Comparison of ENCODE assay signal across 23 cellular contexts in genomic region chr2:154133823-154134222, GRCh38.
DNase-seq lines count a peak whose midpoint lies in the region; ATAC-seq and TF ChIP-seq lines count a peak whose summit lies in the region.
"Had no signal": no experiment of that assay in that cellular context is flagged by ENCODE, and none has a peak within 500 bp of the region (broad histone marks: within the 10 kb centered on the region; RNA-seq: fewer than 3 reads in every experiment).

No MANE protein-coding gene starts in this region.

- no peaks in the 10 kb centered on the region for H3K9me3 ChIP-seq in osteoblast (ENCODE audit: low read depth, low read length)
- H3K9me3 ChIP-seq: heart right ventricle, Peyer's patch, SK-N-SH, vagina had no signal

- no peaks in the 10 kb centered on the region for H3K4me1 ChIP-seq in osteoblast (ENCODE audit: insufficient read depth, low read length)
- H3K4me1 ChIP-seq: heart right ventricle, Peyer's patch, vagina had no signal

- peak; percentile 23 for DNase-seq in Ammon's horn (ENCODE audit: low spot score)
- DNase-seq in LHCN-M2 (ENCODE audit: low read depth): peak; percentile 84
- DNase-seq in cardiac fibroblast (ENCODE audit: low read depth in 2 of 2): peak; percentile 55 to 87
- DNase-seq in osteoblast (ENCODE audit: insufficient read length, low spot score, missing footprints): no peak
- no peak for DNase-seq in DMS 273 (lab: John Stamatoyannopoulos, UW; ENCODE audit: unreplicated experiment)
- DNase-seq: activated CD4-positive, alpha-beta T cell treated with anti-CD3 and anti-CD28 coated beads, Interleukin-2, amount 50 U/mL, for 48 hours; activated effector memory CD4-positive, alpha-beta T cell treated with Interleukin-2 at 50 U/mL for 16 hours; activated naive CD8-positive, alpha-beta T cell treated with anti-CD3 and anti-CD28 coated beads, Interleukin-2, amount 10 ng/mL, durations not matched to agents 7 days and 5 days; DND-41; endodermal cell; GOT3; heart right ventricle; NCI-H146; NCI-H524; NK-92 treated with Interleukin-12 subunit alpha and Interleukin-12 subunit beta, amount 100 ng/mL, for 24 hours; Peyer's patch; SK-N-SH had no signal

- H3K27me3 ChIP-seq in osteoblast (ENCODE audit: insufficient read depth, low read length): no peaks in the 10 kb centered on the region
- H3K27me3 ChIP-seq: heart right ventricle, Peyer's patch, vagina had no signal

- ATAC-seq in GM18907 (IDR thresholded peaks at IDR 0.05; ENCODE audit: unreplicated experiment) (no peak), HG03354 (IDR thresholded peaks at IDR 0.05; ENCODE audit: poor library complexity, severe bottlenecking, unreplicated experiment) (no peak)
- ATAC-seq: left lobe of liver, WTC11 had no signal

- H3K36me3 ChIP-seq in osteoblast (ENCODE audit: insufficient read depth, low read length): no peaks in the 10 kb centered on the region
- H3K36me3 ChIP-seq: heart right ventricle, Peyer's patch, vagina had no signal

- H3K4me3 ChIP-seq in cardiac fibroblast (replicated peaks in 1 of 2; ENCODE audit: low read depth in 2 of 2, low read length in 2 of 2) (no peak overlapping the region), osteoblast (ENCODE audit: insufficient read depth, low read length) (no peak overlapping the region)
- H3K4me3 ChIP-seq: coronary artery, heart right ventricle, Peyer's patch, vagina had no signal

- TF ChIP-seq CTCF in cardiac fibroblast (IDR thresholded peaks at IDR 0.05; ENCODE audit: low read depth, low read length): no peak
- no peak for TF ChIP-seq CTCF in osteoblast (IDR thresholded peaks at IDR 0.05; ENCODE audit: extremely low read depth, low read depth, low read length)

- no peaks in the 10 kb centered on the region for H3K79me2 ChIP-seq in osteoblast (ENCODE audit: insufficient read depth, low read length)

- no peak overlapping the region for H3K4me2 ChIP-seq in osteoblast (ENCODE audit: insufficient read depth, low read length)
- H3K4me2 ChIP-seq: SK-N-SH had no signal

- H2AFZ ChIP-seq in osteoblast (ENCODE audit: low read length): peak overlapping the region; percentile 14

- no peak overlapping the region for H3K27ac ChIP-seq in osteoblast (ENCODE audit: low read depth, low read length)
- H3K27ac ChIP-seq: coronary artery, heart right ventricle, Peyer's patch, vagina had no signal

- no peaks in the 10 kb centered on the region for H4K20me1 ChIP-seq in osteoblast (ENCODE audit: insufficient read depth, low read length)

Comparison
In these comparisons a context has a peak if more than half of its experiments do, and no peak if none do; other contexts are left out.
1. DNase-seq: peak in Ammon's horn (single experiment), LHCN-M2 (single experiment) and cardiac fibroblast (2 of 2); none in osteoblast (single experiment) and DMS 273 (single experiment).